Comparison of ENCODE assay signal across 22 cellular contexts in genomic region chr18:50395093-50395492, GRCh38.
"Had no signal": no experiment of that assay in that cellular context is flagged by ENCODE, and none has a peak within 500 bp of the region (broad histone marks: within the 10 kb centered on the region; RNA-seq: fewer than 3 reads in every experiment).

No MANE protein-coding gene starts in this region.

- H3K9ac ChIP-seq: KMS-11, SK-N-SH had no signal

- H3K9me3 ChIP-seq: SK-N-SH had no signal

- FAIRE-seq: HepG2 had no signal

- DNase-seq: IMR-90, MV-4-11, NCI-H1048, NCI-H1105, NCI-H1417 treated with DMSO at 0.1 percent for 48 hours, NCI-H146, NCI-H1694 treated with DMSO at 0.1 percent for 48 hours, NCI-H1930, NCI-H2081, NCI-H2107, NCI-H2227 treated with DMSO at 0.1 percent for 48 hours, NCI-H524 treated with DMSO at 0.1 percent for 48 hours, NCI-H69, NCI-H774, PC-3, SHP77, SK-N-SH, T-helper 1 cell had no signal

- ATAC-seq: HepG2, Panc1, PC-3 had no signal

- H3K4me2 ChIP-seq: KMS-11, SK-N-SH had no signal

- H3K27ac ChIP-seq: KMS-11, RWPE1 had no signal
